ENCODE assay signal across 32 cellular contexts in the genomic region with DNA sequence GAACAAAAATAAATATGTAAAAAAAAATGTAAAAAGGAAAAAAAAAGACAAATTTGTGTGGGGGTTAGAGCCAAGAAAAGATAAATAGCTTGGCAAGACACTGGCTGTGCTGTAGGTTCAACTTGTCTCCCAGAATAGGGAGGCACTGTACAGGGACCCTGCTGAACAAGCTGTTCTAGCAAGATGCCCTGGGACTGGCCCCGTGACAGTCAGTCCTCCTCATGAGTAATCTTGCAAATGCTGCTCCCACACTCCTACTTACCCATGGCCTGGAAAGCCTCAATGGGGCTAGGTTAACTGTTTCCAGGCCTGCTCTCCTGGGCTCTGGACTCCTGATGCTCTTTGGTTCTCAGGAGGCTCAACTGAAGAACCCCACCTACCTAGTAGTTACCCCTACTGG.
A peak's percentile ranks its signal among the peaks of the same experiment; 100 is the strongest.
DNase-seq lines count a peak whose midpoint lies in the region; ATAC-seq, FAIRE-seq and TF ChIP-seq lines count a peak whose summit lies in the region.
"Had no signal": no experiment of that assay in that cellular context is flagged by ENCODE, and none has a peak within 500 bp of the region (broad histone marks: within the 10 kb centered on the region; RNA-seq: fewer than 3 reads in every experiment).

No MANE protein-coding gene starts in this region.

- TF ChIP-seq EP300 in esophagus muscularis mucosa (IDR thresholded peaks at IDR 0.05) (peak; percentile 37), gastroesophageal sphincter (IDR thresholded peaks at IDR 0.05) (no peak)

- no peak for TF ChIP-seq POLR2A in GM12891 (IDR thresholded peaks at IDR 0.05; ENCODE audit: low read depth, low read length)
- no peak for TF ChIP-seq POLR2A in esophagus muscularis mucosa (IDR thresholded peaks at IDR 0.05; ENCODE audit: low read depth)
- no peak for TF ChIP-seq POLR2A in gastroesophageal sphincter (IDR thresholded peaks at IDR 0.05)
- TF ChIP-seq POLR2A in GM12892 (IDR thresholded peaks at IDR 0.05; ENCODE audit: low read depth, low read length): no peak

- no peaks in the 10 kb centered on the region for H3K27me3 ChIP-seq in esophagus muscularis mucosa
- no peaks in the 10 kb centered on the region for H3K27me3 ChIP-seq in gastroesophageal sphincter
- H3K27me3 ChIP-seq: upper lobe of left lung had no signal

- 64% methylated on average over 1 of the region's 1 CpG for WGBS in esophagus muscularis mucosa
- WGBS in gastroesophageal sphincter (ENCODE audit: low coverage in 1 of 2), 2 donors: 86% methylated on average over 1 of the region's 1 CpG; no CpG with 5 or more reads in 1 of the 2 donors

- peak; percentile 63 for ATAC-seq in gastroesophageal sphincter
- no peak for ATAC-seq in HG02885 (IDR thresholded peaks at IDR 0.05; ENCODE audit: poor library complexity, unreplicated experiment)
- no peak for ATAC-seq in HG03095 (IDR thresholded peaks at IDR 0.05; ENCODE audit: unreplicated experiment)
- ATAC-seq: right cardiac atrium had no signal

- H3K27ac ChIP-seq in esophagus muscularis mucosa (replicated peaks in 1 of 4): peak overlapping the region; percentile 48 to 73 (median 66)
- peak overlapping the region; percentile 65 to 76 (median 70) for H3K27ac ChIP-seq in gastroesophageal sphincter
- H3K27ac ChIP-seq: C4-2B, epithelial cell of prostate, left ventricle myocardium inferior, upper lobe of left lung had no signal

- peak; percentile 23 for FAIRE-seq in GM12891 (lab: Jason Lieb, UNC)
- FAIRE-seq in GM12892 (lab: Jason Lieb, UNC): no peak
- FAIRE-seq: bronchial epithelial cell, colon, islet of Langerhans had no signal

- TF ChIP-seq CTCF in esophagus muscularis mucosa (IDR thresholded peaks at IDR 0.05) (no peak), gastroesophageal sphincter (IDR thresholded peaks at IDR 0.05) (no peak)

- H3K36me3 ChIP-seq in esophagus muscularis mucosa (no peaks in the 10 kb centered on the region), gastroesophageal sphincter (peaks cover 0 to 5% of the 10 kb centered on the region in 2 donors)
- H3K36me3 ChIP-seq: left ventricle myocardium inferior, upper lobe of left lung had no signal

- peaks cover 0 to 46% (median 20%) of the 10 kb centered on the region in 4 donors for H3K4me1 ChIP-seq in esophagus muscularis mucosa
- peaks cover 0 to 28% (median 0%) of the 10 kb centered on the region in 3 donors for H3K4me1 ChIP-seq in gastroesophageal sphincter
- H3K4me1 ChIP-seq: left ventricle myocardium inferior, upper lobe of left lung had no signal

- intact Hi-C loops in esophagus muscularis mucosa (cut with DNase I): no loop called here

- no peak for DNase-seq in GM12891 (ENCODE audit: insufficient read length, low spot score)
- DNase-seq in esophagus muscularis mucosa (ENCODE audit: extremely low spot score): no peak
- peak; percentile 67 for DNase-seq in skeletal muscle cell (ENCODE audit: low read depth)
- DNase-seq in GM03348 (ENCODE audit: low spot score): no peak
- no peak for DNase-seq in GM12892 (ENCODE audit: insufficient read length)
- DNase-seq: 8988T; activated CD4-positive, alpha-beta memory T cell treated with anti-CD3 and anti-CD28 coated beads, Interleukin-2, amount 10 ng/mL, durations not matched to agents 7 days and 5 days; activated CD8-positive, alpha-beta memory T cell treated with anti-CD3 and anti-CD28 coated beads, Interleukin-2, amount 50 U/mL, for 4 hours; activated naive CD4-positive, alpha-beta T cell treated with anti-CD3 and anti-CD28 coated beads, Interleukin-2, amount 50 U/mL, for 16 hours; anterior cingulate cortex; COR-L47; effector CD8-positive, alpha-beta T cell; GOT3; HFFc6; left ventricle myocardium inferior; mesendoderm; NCI-H1048; NCI-H1694; SIG-M5; stimulated activated CD4-positive, alpha-beta T cell treated with anti-CD3 and anti-CD28 coated beads, Interleukin-15, amount 100 ng/mL, for 24 hours; stimulated activated CD4-positive, alpha-beta T cell treated with anti-CD3 and anti-CD28 coated beads, Interleukin-4, amount 100 ng/mL, for 4 hours; SW 1271; upper lobe of left lung had no signal

- H3K9me3 ChIP-seq in esophagus muscularis mucosa: no peaks in the 10 kb centered on the region
- H3K9me3 ChIP-seq in gastroesophageal sphincter: no peaks in the 10 kb centered on the region
- H3K9me3 ChIP-seq: left ventricle myocardium inferior, upper lobe of left lung had no signal

- H3K4me3 ChIP-seq in esophagus muscularis mucosa (no peak overlapping the region), gastroesophageal sphincter (no peak overlapping the region), skeletal muscle cell (ENCODE audit: low read depth, low read length) (no peak overlapping the region)
- H3K4me3 ChIP-seq: left ventricle myocardium inferior, upper lobe of left lung had no signal

TF ChIP-seq in GM12891, 5 proteins besides CTCF, POLR2A, EP300 and RAD21:
- no peak for TF ChIP-seq TAF1 (IDR thresholded peaks at IDR 0.05; ENCODE audit: low read depth, low read length)
- TF ChIP-seq POLR2AphosphoS5 (IDR thresholded peaks at IDR 0.05; ENCODE audit: low read depth, low read length): no peak
- TF ChIP-seq POU2F2 (IDR thresholded peaks at IDR 0.05; ENCODE audit: low read depth, low read length): no peak
- no peak for TF ChIP-seq PAX5 (IDR thresholded peaks at IDR 0.05; ENCODE audit: insufficient read depth, low read length, severe bottlenecking)
- no peak for TF ChIP-seq SPI1 (IDR thresholded peaks at IDR 0.05; ENCODE audit: low read depth, low read length)
